ENCODE assay signal across 16 cellular contexts in genomic region chr7:52501696-52502095, GRCh38.
DNase-seq lines count a peak whose midpoint lies in the region; ATAC-seq and TF ChIP-seq lines count a peak whose summit lies in the region.
"Had no signal": no experiment of that assay in that cellular context is flagged by ENCODE, and none has a peak within 500 bp of the region (broad histone marks: within the 10 kb centered on the region; RNA-seq: fewer than 3 reads in every experiment).

No MANE protein-coding gene starts in this region.

- dilution Hi-C loops in mammary epithelial cell (cut with HindIII; ENCODE audit: low sequenced_read_pairs) = no loop called here

- peaks cover 32% of the 10 kb centered on the region for H3K4me1 Mint-ChIP-seq in MCF 10A (ENCODE audit: insufficient read depth, unreplicated experiment)
- H3K4me1 Mint-ChIP-seq: CD4-positive, CD25-positive, alpha-beta regulatory T cell; CD8-positive, alpha-beta memory T cell had no signal

- H3K4me3 ChIP-seq in mammary epithelial cell (replicated peaks in 1 of 3; ENCODE audit: insufficient read depth in 1 of 3, low read depth in 2 of 3, low read length in 3 of 3) (no peak overlapping the region), RWPE2 (ENCODE audit: severe bottlenecking) (no peak overlapping the region), thymus (ENCODE audit: low read length) (no peak overlapping the region), upper lobe of left lung (no peak overlapping the region)

- peak overlapping the region; percentile 80 for H3K27ac Mint-ChIP-seq in MCF 10A (ENCODE audit: low read depth, unreplicated experiment)
- H3K27ac Mint-ChIP-seq: CD4-positive, CD25-positive, alpha-beta regulatory T cell; CD8-positive, alpha-beta memory T cell; H9 had no signal

- peaks cover 5% of the 10 kb centered on the region for H3K36me3 Mint-ChIP-seq in MCF 10A (ENCODE audit: insufficient read depth, unreplicated experiment)
- H3K36me3 Mint-ChIP-seq: CD4-positive, CD25-positive, alpha-beta regulatory T cell; CD8-positive, alpha-beta memory T cell had no signal

- H3K27me3 ChIP-seq in mammary epithelial cell (ENCODE audit: insufficient read depth, low read length) (no peaks in the 10 kb centered on the region), RWPE2 (ENCODE audit: insufficient read depth, poor library complexity, severe bottlenecking) (no peaks in the 10 kb centered on the region), thymus (ENCODE audit: control insufficient read depth, insufficient read depth) (no peaks in the 10 kb centered on the region), upper lobe of left lung (no peaks in the 10 kb centered on the region)

- H3K9ac ChIP-seq in mammary epithelial cell (ENCODE audit: insufficient read depth, low read length) = no peak overlapping the region

- no peak overlapping the region for H3K27ac ChIP-seq in mammary epithelial cell (ENCODE audit: insufficient read depth, low read depth, low read length)
- peak overlapping the region; percentile 82 for H3K27ac ChIP-seq in RWPE2 (ENCODE audit: poor library complexity, severe bottlenecking)
- H3K27ac ChIP-seq in thymus (ENCODE audit: low read depth) = peak overlapping the region; percentile 58
- H3K27ac ChIP-seq in upper lobe of left lung = no peak overlapping the region

- intact Hi-C loops in MCF 10A (cut with micrococcal nuclease) = loop anchor here (5.0 kb wide), 1 partner anchor 36 kb away; no protein-coding TSS in a partner anchor
- intact Hi-C loops in mammary epithelial cell (cut with micrococcal nuclease) = loop anchor here (5.0 kb wide), 1 partner anchor 46 kb away; no protein-coding TSS in a partner anchor

- in situ Hi-C loops in mammary epithelial cell (cut with MboI; ENCODE audit: low sequenced_read_pairs in 2 of 2) = no loop called here

- no peaks in the 10 kb centered on the region for H3K9me3 Mint-ChIP-seq in MCF 10A (ENCODE audit: unreplicated experiment)
- H3K9me3 Mint-ChIP-seq: H9 had no signal

- BruUV-seq in MCF 10A (replicated peaks; lab: Mats Ljungman, UMichigan) (no TSS peak), mammary epithelial cell (replicated peaks; lab: Mats Ljungman, UMichigan) (no TSS peak)

- ATAC-seq in RWPE2 (ENCODE audit: low read depth) (no peak), upper lobe of left lung (ENCODE audit: low FRiP score in 2 of 2) (no peak)

- DNase-seq in MCF 10A (ENCODE audit: unreplicated experiment) (no peak), mammary epithelial cell (no peak), RWPE2 (ENCODE audit: low spot score) (no peak), globus pallidus (ENCODE audit: low spot score) (peak; percentile 20), NOMO-1 treated with dmso at 0.1 percent for 144 hours (lab: John Stamatoyannopoulos, UW; ENCODE audit: unreplicated experiment) (no peak), upper lobe of left lung (no peak)
- no peak for DNase-seq in NK-92 treated with Interleukin-12 subunit alpha and Interleukin-12 subunit beta, amount 100 ng/mL, for 24 hours (lab: John Stamatoyannopoulos, UW)
- DNase-seq: 8988T; CD4-positive, CD25-positive, alpha-beta regulatory T cell; CD8-positive, alpha-beta memory T cell; COR-L47; DMS 273 treated with DMSO at 0.1 percent for 48 hours; DMS53; GDM1; H9 had no signal

- no peaks in the 10 kb centered on the region for H3K79me2 ChIP-seq in mammary epithelial cell (ENCODE audit: insufficient read depth, low read length)

- no peak for TF ChIP-seq EP300 in upper lobe of left lung (IDR thresholded peaks at IDR 0.05)

- no peaks in the 10 kb centered on the region for H3K9me3 ChIP-seq in mammary epithelial cell (replicated peaks; ENCODE audit: insufficient read depth, low read length)
- H3K9me3 ChIP-seq in RWPE2 (ENCODE audit: severe bottlenecking) = no peaks in the 10 kb centered on the region
- no peaks in the 10 kb centered on the region for H3K9me3 ChIP-seq in thymus (ENCODE audit: control insufficient read depth)
- H3K9me3 ChIP-seq in upper lobe of left lung = no peaks in the 10 kb centered on the region

- no peaks in the 10 kb centered on the region for H3K27me3 Mint-ChIP-seq in MCF 10A (ENCODE audit: insufficient read depth, unreplicated experiment)
- H3K27me3 Mint-ChIP-seq: CD4-positive, CD25-positive, alpha-beta regulatory T cell; CD8-positive, alpha-beta memory T cell had no signal

- peaks cover 8% of the 10 kb centered on the region for H3K4me1 ChIP-seq in mammary epithelial cell (ENCODE audit: insufficient read depth, low read length)
- peaks cover 21% of the 10 kb centered on the region for H3K4me1 ChIP-seq in RWPE2 (ENCODE audit: insufficient read depth, poor library complexity, severe bottlenecking)
- peaks cover 2% of the 10 kb centered on the region for H3K4me1 ChIP-seq in thymus (ENCODE audit: control insufficient read depth, insufficient read depth, low read length)
- no peaks in the 10 kb centered on the region for H3K4me1 ChIP-seq in upper lobe of left lung

- TF ChIP-seq CTCF in MCF 10A (IDR thresholded peaks at IDR 0.05; ENCODE audit: unreplicated experiment) (no peak), mammary epithelial cell (conservative IDR thresholded peaks at IDR 0.05 in 1 of 2, IDR thresholded peaks at IDR 0.05 in 1 of 2; ENCODE audit: extremely low read depth in 1 of 2, insufficient read depth in 1 of 2, low read depth in 1 of 2, low read length in 2 of 2) (no peak), RWPE2 (IDR thresholded peaks at IDR 0.05; ENCODE audit: poor library complexity, severe bottlenecking) (no peak), upper lobe of left lung (IDR thresholded peaks at IDR 0.05) (no peak)

- CTCF ChIA-PET in MCF 10A (lab: Yijun Ruan, JAX) = interaction anchor here (0.6 kb wide), 1 partner anchor 23 kb away, joined by 3 read pairs; no protein-coding TSS in a partner anchor
- CTCF ChIA-PET in mammary epithelial cell (lab: Charles Lee; ENCODE audit: low non-redundant PET) = no interaction called here

- H3K36me3 ChIP-seq in mammary epithelial cell (ENCODE audit: insufficient read depth, low read length) (no peaks in the 10 kb centered on the region), RWPE2 (ENCODE audit: low read depth) (no peaks in the 10 kb centered on the region), thymus (ENCODE audit: control insufficient read depth, insufficient read depth) (no peaks in the 10 kb centered on the region), upper lobe of left lung (no peaks in the 10 kb centered on the region)

- POLR2A ChIA-PET in MCF 10A (lab: Yijun Ruan, JAX) = no interaction called here

- no peak overlapping the region for H3K4me3 Mint-ChIP-seq in MCF 10A (ENCODE audit: unreplicated experiment)
- H3K4me3 Mint-ChIP-seq: CD4-positive, CD25-positive, alpha-beta regulatory T cell; CD8-positive, alpha-beta memory T cell; H9 had no signal

- no peak overlapping the region for H3K4me2 ChIP-seq in mammary epithelial cell (ENCODE audit: insufficient read depth, low read depth, low read length)

- H2AFZ ChIP-seq in mammary epithelial cell (ENCODE audit: low read depth, low read length) = no peak overlapping the region

- WGBS in mammary epithelial cell (ENCODE audit: low coverage, missing lambda C conversion rate) = 95% methylated on average over 2 of the region's 2 CpGs
- WGBS in thymus = 60% methylated on average over 2 of the region's 2 CpGs
- WGBS in upper lobe of left lung, 2 donors = 75 to 91% methylated on average over 2 of the region's 2 CpGs

- TF ChIP-seq POLR2A in upper lobe of left lung (IDR thresholded peaks at IDR 0.05) = no peak

- H4K20me1 ChIP-seq in mammary epithelial cell (ENCODE audit: insufficient read depth, low read length) = no peaks in the 10 kb centered on the region

Comparison
In these comparisons a context has a peak if more than half of its experiments do, and no peak if none do; other contexts are left out.
1. H3K27ac ChIP-seq: peak in RWPE2 (single experiment) and thymus (single experiment); none in mammary epithelial cell (single experiment) and upper lobe of left lung (0 of 4).